8 cellular contexts compared by ENCODE assay signal in genomic region chr15:101277038-101277822, GRCh38. TPM values are rescaled to one million over a fixed set of nuclear protein-coding genes. Genes with fewer than 3 reads are reported as not detected.
DNase-seq lines count a peak whose midpoint lies in the region; ATAC-seq and TF ChIP-seq lines count a peak whose summit lies in the region.

TSS of gene SELENOS (minus strand) at chr15:101277485. CDS start at chr15:101277417, 68 bp downstream.

- peak within 1 kb of the TSS in 51 of 59 donors; percentile 0 to 91 (median 75) for H3K27ac ChIP-seq in dorsolateral prefrontal cortex

- H3K4me1 Mint-ChIP-seq in activated CD4-positive, alpha-beta memory T cell treated with anti-CD3 and anti-CD28 coated beads, Interleukin-2, amount 10 ng/mL, durations not matched to agents 7 days and 5 days = peaks cover 36% of the 10 kb centered on the region

- intact Hi-C loops in dorsolateral prefrontal cortex (cut with DNase I) (loop anchor here (1.0 to 2.0 kb wide), 2 partner anchors 17 to 18 kb away; partner anchors contain the start of gene SNRPA1 (in 1 of the 2)), lower leg skin (cut with DNase I; ENCODE audit: low total_unique reads) (no loop called here)

- peak within 1 kb of the TSS; percentile 78 for H3K4me3 ChIP-seq in BJ (ENCODE audit: low read depth, low read length)
- peak within 1 kb of the TSS; percentile 71 to 100 (median 93) for H3K4me3 ChIP-seq in dorsolateral prefrontal cortex
- peak within 1 kb of the TSS; percentile 62 for H3K4me3 ChIP-seq in lower leg skin (ENCODE audit: low read depth, poor library complexity, severe bottlenecking)

- peak; percentile 94 for ATAC-seq in HG03354 (IDR thresholded peaks at IDR 0.05; ENCODE audit: poor library complexity, severe bottlenecking, unreplicated experiment)

- DNase-seq in BJ (ENCODE audit: low read depth) (no peak), NCI-H69 (lab: John Stamatoyannopoulos, UW) (peak; percentile 96), dorsolateral prefrontal cortex (peak; percentile 72 to 94 (median 81)), lower leg skin (ENCODE audit: low spot score in 2 of 2) (peak; percentile 88 to 97)
- peak; percentile 91 for DNase-seq in activated CD4-positive, alpha-beta memory T cell treated with anti-CD3 and anti-CD28 coated beads, Interleukin-2, amount 10 ng/mL, durations not matched to agents 7 days and 5 days
- peak; percentile 86 to 89 for DNase-seq in stimulated activated CD4-positive, alpha-beta T cell treated with anti-CD3 and anti-CD28 coated beads, Interleukin-4, amount 100 ng/mL, for 48 hours (ENCODE audit: low read depth in 2 of 2)

- CTCF ChIA-PET in BJ (lab: Yijun Ruan, JAX) = interaction anchor here (1.0 kb wide), 1 partner anchor 10 kb away, joined by 10 read pairs; no protein-coding TSS in a partner anchor
- CTCF ChIA-PET in activated CD4-positive, alpha-beta memory T cell treated with anti-CD3 and anti-CD28 coated beads, Interleukin-2, amount 10 ng/mL, durations not matched to agents 7 days and 5 days (lab: Charles Lee) = interaction anchor here (1.1 to 4.6 kb wide), 7 partner anchors 11 to 365 kb away, joined by 3 to 40 read pairs (median 4); no protein-coding TSS in a partner anchor

- H3K27me3 Mint-ChIP-seq in activated CD4-positive, alpha-beta memory T cell treated with anti-CD3 and anti-CD28 coated beads, Interleukin-2, amount 10 ng/mL, durations not matched to agents 7 days and 5 days = no peaks in the 10 kb centered on the region

- TF ChIP-seq CTCF in BJ (IDR thresholded peaks at IDR 0.05; ENCODE audit: insufficient read depth, low read depth, low read length) = no peak
- peak in 29 of 56 donors; percentile 4 to 62 (median 29) for TF ChIP-seq CTCF in dorsolateral prefrontal cortex (IDR thresholded peaks at IDR 0.05 in 54 of 56, conservative IDR thresholded peaks at IDR 0.05 in 2 of 56; ENCODE audit: low read depth in 1 of 56, partially characterized antibody in 56 of 56)
- no peak for TF ChIP-seq CTCF in lower leg skin (IDR thresholded peaks at IDR 0.05)

- no peaks in the 10 kb centered on the region for H3K27me3 ChIP-seq in BJ (ENCODE audit: control insufficient read depth, insufficient read depth, low read length)
- H3K27me3 ChIP-seq in dorsolateral prefrontal cortex = no peaks in the 10 kb centered on the region

- H3K36me3 ChIP-seq in BJ (ENCODE audit: control insufficient read depth, insufficient read depth, low read length) = peaks cover 17% of the 10 kb centered on the region

- peak within 1 kb of the TSS; percentile 86 for H3K27ac Mint-ChIP-seq in activated CD4-positive, alpha-beta memory T cell treated with anti-CD3 and anti-CD28 coated beads, Interleukin-2, amount 10 ng/mL, durations not matched to agents 7 days and 5 days

- H3K36me3 Mint-ChIP-seq in activated CD4-positive, alpha-beta memory T cell treated with anti-CD3 and anti-CD28 coated beads, Interleukin-2, amount 10 ng/mL, durations not matched to agents 7 days and 5 days (ENCODE audit: low read depth) = peaks cover 62% of the 10 kb centered on the region

- TF ChIP-seq POLR2A in GM19099 (IDR thresholded peaks at IDR 0.05; ENCODE audit: extremely low read depth, insufficient read length, low read depth) (peak; percentile 66), lower leg skin (IDR thresholded peaks at IDR 0.05) (peak in 1 of 2 donors; percentile 48)

- H3K9me3 Mint-ChIP-seq in activated CD4-positive, alpha-beta memory T cell treated with anti-CD3 and anti-CD28 coated beads, Interleukin-2, amount 10 ng/mL, durations not matched to agents 7 days and 5 days = no peaks in the 10 kb centered on the region

- H3K4me3 Mint-ChIP-seq in activated CD4-positive, alpha-beta memory T cell treated with anti-CD3 and anti-CD28 coated beads, Interleukin-2, amount 10 ng/mL, durations not matched to agents 7 days and 5 days = peak within 1 kb of the TSS; percentile 96

- POLR2A ChIA-PET in BJ (lab: Charles Lee) = no interaction called here
- POLR2A ChIA-PET in activated CD4-positive, alpha-beta memory T cell treated with anti-CD3 and anti-CD28 coated beads, Interleukin-2, amount 10 ng/mL, durations not matched to agents 7 days and 5 days (lab: Charles Lee) = interaction anchor here (1.1 to 3.8 kb wide), 6 partner anchors 11 to 22 kb away, joined by 4 to 43 read pairs (median 6); partner anchors contain the start of gene SNRPA1

- 0 to 2% methylated on average over 32 to 41 of the region's 91 CpGs for WGBS in lower leg skin, 2 donors

RNA-seq across cellular contexts. Expression of gene SELENOS, which starts in this region (rescaled TPM):
- polyA plus RNA-seq in BJ (2011; rRNA removed) = 71.2 and 86.0 TPM in 2 replicates
- 19.1 and 24.5 TPM in 2 replicates for polyA minus RNA-seq in BJ (2011; rRNA and poly(A)+ RNA removed)
- total RNA-seq in activated CD4-positive, alpha-beta memory T cell treated with anti-CD3 and anti-CD28 coated beads, Interleukin-2, amount 10 ng/mL, durations not matched to agents 7 days and 5 days = 10 to 100 TPM; 43.0 to 45.7 TPM
- total RNA-seq in dorsolateral prefrontal cortex (10 to 100 TPM; 17.2 to 38.9 (median 26.4) TPM), lower leg skin (10 to 100 TPM; 64.9 to 74.5 (median 67.8) TPM)

Comparison
In these comparisons a context has a peak if more than half of its experiments do, and no peak if none do; other contexts are left out.
1. CTCF ChIP-seq: peak in dorsolateral prefrontal cortex (29 of 56); none in BJ (single experiment) and lower leg skin (0 of 3).
2. Peak in every context shown above with its lines, with median percentiles within 50 percentile points of each other: H3K4me3 ChIP-seq.